8 cellular contexts compared by ENCODE assay signal in the genomic region with DNA sequence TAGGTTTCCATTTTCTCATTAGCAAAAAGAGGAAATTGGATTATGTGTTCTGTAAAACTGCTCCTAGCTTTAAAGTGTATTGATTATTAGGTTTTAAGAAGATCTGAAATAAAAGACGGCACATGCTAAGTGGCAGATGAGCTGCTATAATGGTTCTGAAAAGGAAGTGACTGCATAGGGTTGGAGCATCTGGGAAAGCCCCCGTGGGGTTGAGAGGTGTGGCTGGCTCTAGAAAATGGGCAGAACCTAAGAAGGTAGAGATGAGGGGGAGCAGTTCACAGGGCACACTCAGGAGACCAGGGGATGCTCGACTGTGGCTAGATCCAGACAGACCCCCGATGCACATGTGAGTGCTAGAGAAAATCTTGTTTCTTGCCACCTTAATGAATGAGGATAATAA. TPM values are rescaled to one million over a fixed set of nuclear protein-coding genes. Genes with fewer than 3 reads are reported as not detected.
DNase-seq lines count a peak whose midpoint lies in the region; ATAC-seq and TF ChIP-seq lines count a peak whose summit lies in the region.

No MANE protein-coding gene starts in this region.

- H3K36me3 ChIP-seq in colonic mucosa, result no peaks in the 10 kb centered on the region

- no peak overlapping the region for H3K9ac ChIP-seq in colonic mucosa (ENCODE audit: low read depth in 2 of 2, low read length in 2 of 2)

- intact Hi-C loops in colonic mucosa (cut with DNase I), result no loop called here
- intact Hi-C loops in posterior vena cava (cut with DNase I), result no loop called here

- no peak for TF ChIP-seq CTCF in colonic mucosa (IDR thresholded peaks at IDR 0.05)

- peak; percentile 6 to 12 for DNase-seq in activated CD8-positive, alpha-beta memory T cell treated with anti-CD3 and anti-CD28 coated beads for 4 hours (ENCODE audit: low read depth in 2 of 2)
- peak; percentile 15 to 34 for DNase-seq in stimulated activated CD4-positive, alpha-beta T cell treated with anti-CD3 and anti-CD28 coated beads, Interleukin-4, amount 100 ng/mL, for 4 hours
- DNase-seq in colonic mucosa (no peak), NCI-H524 (lab: John Stamatoyannopoulos, UW) (no peak), ecto neural progenitor cell (ENCODE audit: low spot score) (no peak), posterior vena cava (ENCODE audit: low spot score) (no peak)

- H3K27me3 ChIP-seq in colonic mucosa, result no peaks in the 10 kb centered on the region

- no peak overlapping the region for H3K27ac ChIP-seq in colonic mucosa

- no peak overlapping the region for H3K4me3 ChIP-seq in colonic mucosa

- no peaks in the 10 kb centered on the region for H3K9me3 ChIP-seq in colonic mucosa

- no peaks in the 10 kb centered on the region for H3K4me1 ChIP-seq in colonic mucosa

- ATAC-seq in GM19025 (IDR thresholded peaks at IDR 0.05; ENCODE audit: low read depth, unreplicated experiment) (peak; percentile 58), HG02981 (IDR thresholded peaks at IDR 0.05; ENCODE audit: unreplicated experiment) (peak; percentile 45)

RNA-seq across cellular contexts. Expression of a gene that starts 1.9 kb away (rescaled TPM):
- total RNA-seq in colonic mucosa, result not detected
- total RNA-seq in posterior vena cava, result under 1 TPM in 1 of 2 donors, not detected in 1; 0.24 TPM

Comparison
In these comparisons a context has a peak if more than half of its experiments do, and no peak if none do; other contexts are left out.
1. DNase-seq: peak in activated CD8-positive, alpha-beta memory T cell treated with anti-CD3 and anti-CD28 coated beads for 4 hours (2 of 2) and stimulated activated CD4-positive, alpha-beta T cell treated with anti-CD3 and anti-CD28 coated beads, Interleukin-4, amount 100 ng/mL, for 4 hours (2 of 2); none in colonic mucosa (single experiment), NCI-H524 (0 of 2), ecto neural progenitor cell (single experiment) and posterior vena cava (single experiment).